Comparison of ENCODE assay signal across 8 cellular contexts in the genomic region with DNA sequence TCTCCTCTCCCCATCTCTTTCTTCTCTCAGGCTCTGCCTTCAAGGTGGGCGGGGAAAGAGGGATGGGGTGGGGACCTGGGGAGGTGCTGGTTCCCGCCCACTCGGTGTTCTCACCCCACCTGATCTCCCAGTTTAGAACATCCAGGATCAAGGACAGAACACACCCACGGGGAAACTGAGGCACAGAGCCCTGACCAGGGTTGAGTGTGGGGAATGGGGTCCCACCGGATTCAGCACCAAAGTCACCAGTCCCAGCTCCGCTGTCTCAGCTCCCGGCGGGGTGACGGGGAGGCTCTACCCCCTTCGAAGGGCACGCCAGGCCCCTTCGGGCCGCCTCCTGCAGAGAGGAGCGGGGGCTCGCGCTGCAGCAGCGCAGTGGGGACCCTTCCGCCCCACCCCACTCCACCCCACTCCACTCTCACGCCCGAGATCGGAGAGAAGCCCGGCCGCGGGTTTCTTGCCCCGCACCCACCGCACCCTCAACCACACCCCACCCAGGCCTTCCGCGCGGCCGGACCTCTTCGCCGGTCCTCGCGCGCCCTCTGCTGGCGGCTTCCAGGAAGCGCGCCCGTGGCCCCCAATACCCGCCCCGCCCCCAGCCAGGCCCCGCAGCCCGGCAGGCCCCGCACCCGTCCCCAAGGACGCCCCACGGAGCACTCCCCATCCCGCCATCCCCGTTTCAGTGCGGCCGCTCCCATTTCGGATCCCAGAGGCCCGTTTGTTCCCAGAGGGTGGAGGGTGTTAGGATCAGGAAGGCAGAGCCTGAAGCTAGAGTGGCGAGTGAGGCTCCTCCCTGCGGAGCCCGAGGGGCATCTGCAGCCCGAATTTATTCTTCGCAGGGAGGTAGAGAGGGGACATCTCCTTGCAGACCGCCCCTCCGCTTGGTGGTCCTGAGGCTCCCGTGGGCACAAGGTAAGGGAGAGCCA. TPM values are rescaled to one million over a fixed set of nuclear protein-coding genes. Genes with fewer than 3 reads are reported as not detected.
DNase-seq lines count a peak whose midpoint lies in the region; ATAC-seq and TF ChIP-seq lines count a peak whose summit lies in the region.

No MANE protein-coding gene starts in this region.

- H3K4me3 ChIP-seq in esophagus muscularis mucosa (peak overlapping the region; percentile 55 to 66 (median 58)), muscle layer of duodenum (ENCODE audit: low read depth in 1 of 2, low read length in 2 of 2) (peak overlapping the region; percentile 55 to 73)

- intact Hi-C loops in esophagus muscularis mucosa (cut with DNase I), result loop anchor here (1.0 to 5.0 kb wide), 2 partner anchors 356 to 408 kb away; no protein-coding TSS in a partner anchor

- H3K36me3 ChIP-seq in esophagus muscularis mucosa, result no peaks in the 10 kb centered on the region
- no peaks in the 10 kb centered on the region for H3K36me3 ChIP-seq in muscle layer of duodenum (ENCODE audit: control insufficient read depth in 1 of 2, insufficient read depth in 2 of 2, low read length in 2 of 2)

- peaks cover 6 to 59% (median 35%) of the 10 kb centered on the region in 4 donors for H3K27me3 ChIP-seq in esophagus muscularis mucosa
- H3K27me3 ChIP-seq in muscle layer of duodenum (ENCODE audit: low read depth, low read length), result peaks cover 40% of the 10 kb centered on the region

- H3K4me1 ChIP-seq in esophagus muscularis mucosa (peaks cover 23 to 33% (median 29%) of the 10 kb centered on the region in 4 donors), muscle layer of duodenum (ENCODE audit: control insufficient read depth in 1 of 2, insufficient read depth in 2 of 2, low read length in 2 of 2) (peaks cover 0 to 25% of the 10 kb centered on the region in 2 donors)

- no peak for TF ChIP-seq POLR2A in esophagus muscularis mucosa (IDR thresholded peaks at IDR 0.05; ENCODE audit: low read depth)

- no peak overlapping the region for H3K27ac ChIP-seq in esophagus muscularis mucosa (replicated peaks in 1 of 4)
- no peak overlapping the region for H3K27ac ChIP-seq in muscle layer of duodenum (ENCODE audit: low read length)

- TF ChIP-seq EP300 in esophagus muscularis mucosa (IDR thresholded peaks at IDR 0.05), result no peak

- H3K9me3 ChIP-seq in esophagus muscularis mucosa, result peaks cover 0 to 14% (median 11%) of the 10 kb centered on the region in 4 donors
- H3K9me3 ChIP-seq in muscle layer of duodenum (ENCODE audit: control insufficient read depth in 1 of 2, low read length in 2 of 2), result peaks cover 7% of the 10 kb centered on the region in 2 donors

- ATAC-seq in GM18508 (IDR thresholded peaks at IDR 0.05; ENCODE audit: insufficient read depth, unreplicated experiment), result peak; percentile 47
- ATAC-seq in HG03196 (IDR thresholded peaks at IDR 0.05; ENCODE audit: unreplicated experiment), result peak; percentile 68

- WGBS in esophagus muscularis mucosa, result under 1% methylated on average over 32 of the region's 61 CpGs

- peak in 2 of 3 experiments; percentile 79 to 99 for TF ChIP-seq CTCF in esophagus muscularis mucosa (IDR thresholded peaks at IDR 0.05)

- DNase-seq in AG08395 (ENCODE audit: low spot score) (peak; percentile 92), NOMO-1 treated with dmso at 0.1 percent for 144 hours (lab: John Stamatoyannopoulos, UW; ENCODE audit: unreplicated experiment) (peak; percentile 70), activated T-cell treated with anti-CD3 and anti-CD28 coated beads for 48 hours (ENCODE audit: low read depth) (peak; percentile 77), esophagus muscularis mucosa (ENCODE audit: extremely low spot score) (peak; percentile 95)
- DNase-seq in stimulated activated CD8-positive, alpha-beta memory T cell treated with anti-CD3 and anti-CD28 coated beads, Interleukin-7, amount 100 ng/mL, for 1 hour (ENCODE audit: low read depth in 2 of 2), result peak; percentile 58 to 63

RNA-seq across cellular contexts. Expression of a gene that starts 18.0 kb away (rescaled TPM):
- 10 to 100 TPM; 23.2 to 27.2 (median 26.0) TPM for total RNA-seq in esophagus muscularis mucosa

RNA-seq across cellular contexts. Expression of a gene that starts 18.0 kb away (rescaled TPM):
- total RNA-seq in esophagus muscularis mucosa, result 10 to 100 TPM; 13.8 to 24.2 (median 18.1) TPM
